Comparison of ENCODE assay signal across 1 cellular context in the genomic region with DNA sequence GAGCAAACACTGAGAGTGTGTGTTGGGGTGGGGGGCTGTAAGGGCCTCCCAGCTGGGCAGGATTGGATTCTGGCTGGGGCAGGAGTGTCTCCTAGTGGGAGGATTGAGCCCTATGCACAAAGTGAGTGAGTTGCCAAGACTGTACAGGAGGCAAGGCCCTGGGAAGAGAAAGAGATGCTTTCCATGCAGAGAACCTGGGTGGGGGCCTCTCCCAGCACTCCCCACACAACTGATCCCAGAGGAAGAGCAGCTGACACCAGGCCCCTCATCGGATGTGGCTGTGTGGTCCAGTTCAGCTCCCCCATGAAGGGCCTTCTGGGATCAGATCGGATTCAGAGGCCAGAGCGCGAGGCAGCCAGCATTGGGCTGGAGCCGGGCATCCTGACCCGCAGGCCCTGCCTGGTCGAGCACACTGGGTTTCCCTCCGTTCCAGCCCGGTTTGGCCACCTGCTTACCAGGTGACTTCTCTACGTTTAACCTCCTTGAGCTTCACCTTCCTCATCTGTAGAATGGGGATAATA.
TF ChIP-seq lines count a peak whose summit lies in the region.

No MANE protein-coding gene starts in this region.

TF ChIP-seq in H1, 55 proteins besides CTCF, POLR2A, EP300 and RAD21 (continued from another document):
- TF ChIP-seq HDAC2 (IDR thresholded peaks at IDR 0.05; ENCODE audit: borderline replicate concordance in 1 of 2, low read depth in 2 of 2, low read length in 2 of 2) = no peak
- no peak for TF ChIP-seq JUN (IDR thresholded peaks at IDR 0.05; ENCODE audit: low read depth, low read length)
- TF ChIP-seq EZH2 (IDR thresholded peaks at IDR 0.05; ENCODE audit: low read depth, low read length, severe bottlenecking) = no peak
- TF ChIP-seq TAF1 (IDR thresholded peaks at IDR 0.05; ENCODE audit: low read depth, low read length) = no peak
- no peak for TF ChIP-seq TCF12 (IDR thresholded peaks at IDR 0.05; ENCODE audit: low read depth, low read length)
- no peak for TF ChIP-seq POU5F1 (IDR thresholded peaks at IDR 0.05; ENCODE audit: low read depth, low read length)
- no peak for TF ChIP-seq POLR2AphosphoS5 (IDR thresholded peaks at IDR 0.05; ENCODE audit: low read depth, low read length)
- TF ChIP-seq EGR1 (IDR thresholded peaks at IDR 0.05; ENCODE audit: borderline replicate concordance, low read depth, low read length) = no peak
- TF ChIP-seq KDM1A (IDR thresholded peaks at IDR 0.05; ENCODE audit: borderline replicate concordance, low read length) = no peak
- TF ChIP-seq GABPA (IDR thresholded peaks at IDR 0.05; ENCODE audit: borderline replicate concordance, insufficient read depth, low read length) = no peak
- no peak for TF ChIP-seq CTBP2 (IDR thresholded peaks at IDR 0.05; ENCODE audit: borderline replicate concordance, insufficient read depth, insufficient read length, low read length)
- TF ChIP-seq FOSL1 (IDR thresholded peaks at IDR 0.05; ENCODE audit: insufficient read depth, low read depth, low read length) = no peak
- no peak for TF ChIP-seq TEAD4 (IDR thresholded peaks at IDR 0.05; ENCODE audit: low read depth, low read length)
